In genomic region chr12:44654641-44655625, GRCh38 we compare ENCODE assay signal across 14 cellular contexts.
DNase-seq lines count a peak whose midpoint lies in the region; ATAC-seq, FAIRE-seq and TF ChIP-seq lines count a peak whose summit lies in the region.
"Had no signal": no experiment of that assay in that cellular context is flagged by ENCODE, and none has a peak within 500 bp of the region (broad histone marks: within the 10 kb centered on the region; RNA-seq: fewer than 3 reads in every experiment).

No MANE protein-coding gene starts in this region.

- FAIRE-seq in kidney (lab: Jason Lieb, UNC): no peak
- FAIRE-seq: endothelial cell of umbilical vein, TTC549 had no signal

- H3K36me3 ChIP-seq in cardiac muscle cell (no peaks in the 10 kb centered on the region), SU-DHL-6 (ENCODE audit: low read length) (no peaks in the 10 kb centered on the region), kidney (ENCODE audit: control insufficient read depth in 1 of 2, insufficient read depth in 2 of 2, low read length in 2 of 2) (no peaks in the 10 kb centered on the region), thyroid gland (no peaks in the 10 kb centered on the region)
- H3K36me3 ChIP-seq: thoracic aorta had no signal

- TF ChIP-seq POLR2A in thyroid gland (IDR thresholded peaks at IDR 0.05): no peak

- intact Hi-C loops in Right ventricle myocardium inferior (cut with DNase I): no loop called here
- intact Hi-C loops in kidney (cut with DNase I): no loop called here
- intact Hi-C loops in thyroid gland (cut with DNase I): no loop called here

- peak in 1 of 2 donors; percentile 62 for DNase-seq in cardiac muscle cell (ENCODE audit: low read depth in 1 of 2, low spot score in 1 of 2)
- no peak for DNase-seq in Right ventricle myocardium inferior (ENCODE audit: missing footprints)
- DNase-seq in kidney: peak; percentile 39
- no peak for DNase-seq in COLO829 (ENCODE audit: low spot score)
- DNase-seq in thyroid gland: no peak
- no peak for DNase-seq in AG08395 (ENCODE audit: low spot score)
- no peak for DNase-seq in NCI-H2196 treated with DMSO at 0.1 percent for 48 hours (lab: John Stamatoyannopoulos, UW; ENCODE audit: unreplicated experiment)
- DNase-seq: activated CD8-positive, alpha-beta memory T cell treated with anti-CD3 and anti-CD28 coated beads, Interleukin-2, amount 50 U/mL, for 48 hours; mesenchymal stem cell had no signal

- H3K9me2 ChIP-seq in SU-DHL-6 (replicated peaks; ENCODE audit: insufficient read depth, low read length): no peaks in the 10 kb centered on the region

- TF ChIP-seq CTCF in cardiac muscle cell (IDR thresholded peaks at IDR 0.05; ENCODE audit: low read depth, low read length): no peak
- TF ChIP-seq CTCF in SU-DHL-6 (IDR thresholded peaks at IDR 0.05; ENCODE audit: insufficient read depth, low read length, poor library complexity, severe bottlenecking): no peak
- TF ChIP-seq CTCF in kidney (IDR thresholded peaks at IDR 0.05; ENCODE audit: borderline replicate concordance, extremely low read depth, insufficient read depth): no peak
- no peak for TF ChIP-seq CTCF in thyroid gland (IDR thresholded peaks at IDR 0.05)

- H3K4me1 ChIP-seq in cardiac muscle cell (ENCODE audit: low read depth) (peaks cover 44% of the 10 kb centered on the region), kidney (ENCODE audit: control insufficient read depth in 1 of 2, insufficient read depth in 1 of 2, low read depth in 1 of 2, low read length in 2 of 2) (no peaks in the 10 kb centered on the region), thyroid gland (no peaks in the 10 kb centered on the region)

- peak overlapping the region; percentile 0 for H3K4me3 ChIP-seq in cardiac muscle cell
- H3K4me3 ChIP-seq in SU-DHL-6 (ENCODE audit: insufficient read depth, low read length, poor library complexity, severe bottlenecking): peak overlapping the region; percentile 5
- no peak overlapping the region for H3K4me3 ChIP-seq in kidney (ENCODE audit: low read length in 2 of 2)
- H3K4me3 ChIP-seq in thyroid gland (replicated peaks in 1 of 3): no peak overlapping the region
- H3K4me3 ChIP-seq: thoracic aorta had no signal

- H3K9me3 ChIP-seq in cardiac muscle cell (ENCODE audit: low read depth) (no peaks in the 10 kb centered on the region), SU-DHL-6 (ENCODE audit: insufficient read depth, low read length) (no peaks in the 10 kb centered on the region), kidney (ENCODE audit: control insufficient read depth in 1 of 2, low read length in 2 of 2) (no peaks in the 10 kb centered on the region), thyroid gland (no peaks in the 10 kb centered on the region)
- H3K9me3 ChIP-seq: thoracic aorta had no signal

- no peaks in the 10 kb centered on the region for H3K79me2 ChIP-seq in SU-DHL-6 (ENCODE audit: insufficient read depth, low read length)

- H4K20me1 ChIP-seq in SU-DHL-6 (ENCODE audit: low read depth, low read length): no peaks in the 10 kb centered on the region

- H3K4me2 ChIP-seq in SU-DHL-6 (ENCODE audit: low read depth, low read length, poor library complexity, severe bottlenecking): peak overlapping the region; percentile 52

- WGBS in thyroid gland, 2 donors: 59 to 63% methylated on average over 12 of the region's 12 CpGs

- ATAC-seq in Right ventricle myocardium inferior: no peak
- ATAC-seq: Panc1 had no signal

- no peaks in the 10 kb centered on the region for H3K27me3 ChIP-seq in cardiac muscle cell
- no peaks in the 10 kb centered on the region for H3K27me3 ChIP-seq in SU-DHL-6 (ENCODE audit: low read length)
- no peaks in the 10 kb centered on the region for H3K27me3 ChIP-seq in thyroid gland

- H3F3A ChIP-seq in SU-DHL-6 (ENCODE audit: insufficient read depth): peaks cover 26% of the 10 kb centered on the region; the same call in 1 of the 2 replicates

- H3K9ac ChIP-seq in SU-DHL-6 (ENCODE audit: low read length) (peak overlapping the region; percentile 35), kidney (ENCODE audit: low read length in 2 of 2) (no peak overlapping the region)

- H3K27ac ChIP-seq in cardiac muscle cell: peak overlapping the region; percentile 90
- peak overlapping the region; percentile 82 for H3K27ac ChIP-seq in SU-DHL-6 (ENCODE audit: low read depth, low read length)
- no peak overlapping the region for H3K27ac ChIP-seq in kidney (ENCODE audit: low read depth in 2 of 2, low read length in 2 of 2)
- no peak overlapping the region for H3K27ac ChIP-seq in thyroid gland
- H3K27ac ChIP-seq: thoracic aorta had no signal

- H2AFZ ChIP-seq in SU-DHL-6 (ENCODE audit: low read depth, low read length, severe bottlenecking): no peak overlapping the region

Comparison
In these comparisons a context has a peak if more than half of its experiments do, and no peak if none do; other contexts are left out.
1. H3K27ac ChIP-seq: peak in cardiac muscle cell (single experiment) and SU-DHL-6 (single experiment); none in kidney (0 of 2) and thyroid gland (0 of 3).
2. H3K4me3 ChIP-seq: peak in cardiac muscle cell (single experiment) and SU-DHL-6 (single experiment); none in kidney (0 of 2) and thyroid gland (0 of 3).